Comparison of ENCODE assay signal across 12 cellular contexts in the genomic region with DNA sequence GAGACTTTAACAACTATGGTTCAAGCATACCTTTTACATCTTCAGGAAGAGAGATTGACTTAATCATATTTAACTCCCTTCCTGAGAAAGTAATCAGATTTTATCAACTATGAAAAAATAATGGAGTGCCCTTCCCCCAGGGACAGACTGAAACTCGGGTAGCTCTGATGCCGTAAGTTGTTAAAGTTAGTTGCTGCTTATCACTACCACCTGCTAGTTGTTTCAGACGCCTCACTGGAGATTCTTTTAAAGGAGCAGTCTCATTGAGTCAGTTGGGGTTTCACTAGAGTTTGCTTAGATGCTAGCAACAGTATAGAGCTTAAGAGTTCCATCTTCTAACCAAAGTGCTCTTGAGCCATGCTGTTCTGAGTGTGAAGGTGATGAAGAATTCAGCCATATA.
"Had no signal": no experiment of that assay in that cellular context is flagged by ENCODE, and none has a peak within 500 bp of the region (broad histone marks: within the 10 kb centered on the region; RNA-seq: fewer than 3 reads in every experiment).

No MANE protein-coding gene starts in this region.

- ATAC-seq: right lobe of liver; stimulated activated memory B cell treated with anti-CD40 and anti-IgM and Interleukin-4, amounts not matched to agents 10 μg/mL and 1 μg/mL and 100 μg/mL, for 72 hours had no signal

- H3K27ac ChIP-seq: breast epithelium, right lobe of liver, tibial artery had no signal

- H3K4me3 Mint-ChIP-seq: activated naive CD8-positive, alpha-beta T cell treated with anti-CD3 and anti-CD28 coated beads, Interleukin-2, amount 10 ng/mL, durations not matched to agents 7 days and 5 days; mesothelial cell of epicardium; naive B cell; stimulated activated memory B cell treated with anti-CD40 and anti-IgM and Interleukin-4, amounts not matched to agents 10 μg/mL and 1 μg/mL and 100 μg/mL, for 72 hours had no signal

- H3K27me3 Mint-ChIP-seq: activated naive CD8-positive, alpha-beta T cell treated with anti-CD3 and anti-CD28 coated beads, Interleukin-2, amount 10 ng/mL, durations not matched to agents 7 days and 5 days; naive B cell; progenitor cell of endocrine pancreas; stimulated activated memory B cell treated with anti-CD40 and anti-IgM and Interleukin-4, amounts not matched to agents 10 μg/mL and 1 μg/mL and 100 μg/mL, for 72 hours had no signal

- H3K9me3 Mint-ChIP-seq: activated naive CD8-positive, alpha-beta T cell treated with anti-CD3 and anti-CD28 coated beads, Interleukin-2, amount 10 ng/mL, durations not matched to agents 7 days and 5 days; mesothelial cell of epicardium; naive B cell; stimulated activated memory B cell treated with anti-CD40 and anti-IgM and Interleukin-4, amounts not matched to agents 10 μg/mL and 1 μg/mL and 100 μg/mL, for 72 hours had no signal

- H3K9me3 ChIP-seq: breast epithelium, right lobe of liver, tibial artery had no signal

- H3K4me1 Mint-ChIP-seq: mesothelial cell of epicardium; naive B cell; stimulated activated memory B cell treated with anti-CD40 and anti-IgM and Interleukin-4, amounts not matched to agents 10 μg/mL and 1 μg/mL and 100 μg/mL, for 72 hours had no signal

- H3K4me1 ChIP-seq: breast epithelium, right lobe of liver had no signal

- DNase-seq: activated CD4-positive, alpha-beta T cell treated with anti-CD3 and anti-CD28 coated beads for 4 hours; activated naive CD8-positive, alpha-beta T cell treated with anti-CD3 and anti-CD28 coated beads, Interleukin-2, amount 10 ng/mL, durations not matched to agents 7 days and 5 days; aorta; kidney; naive B cell; nucleus accumbens; right lobe of liver; tibial artery had no signal

- H3K27me3 ChIP-seq: breast epithelium, right lobe of liver, tibial artery had no signal

- H3K27ac Mint-ChIP-seq: activated naive CD8-positive, alpha-beta T cell treated with anti-CD3 and anti-CD28 coated beads, Interleukin-2, amount 10 ng/mL, durations not matched to agents 7 days and 5 days; mesothelial cell of epicardium; progenitor cell of endocrine pancreas; stimulated activated memory B cell treated with anti-CD40 and anti-IgM and Interleukin-4, amounts not matched to agents 10 μg/mL and 1 μg/mL and 100 μg/mL, for 72 hours had no signal

- H3K4me3 ChIP-seq: breast epithelium, right lobe of liver, tibial artery had no signal
